In genomic region chr9:1536522-1537170, GRCh38 we compare ENCODE assay signal across 13 cellular contexts.
DNase-seq lines count a peak whose midpoint lies in the region; ATAC-seq and TF ChIP-seq lines count a peak whose summit lies in the region.
"Had no signal": no experiment of that assay in that cellular context is flagged by ENCODE, and none has a peak within 500 bp of the region (broad histone marks: within the 10 kb centered on the region; RNA-seq: fewer than 3 reads in every experiment).

No MANE protein-coding gene starts in this region.

- H3K27ac ChIP-seq in dorsolateral prefrontal cortex: no peak overlapping the region
- H3K27ac ChIP-seq: BLaER1, coronary artery had no signal

- no peak for TF ChIP-seq CTCF in dorsolateral prefrontal cortex (IDR thresholded peaks at IDR 0.05 in 54 of 56, conservative IDR thresholded peaks at IDR 0.05 in 2 of 56; ENCODE audit: low read depth in 1 of 56, partially characterized antibody in 56 of 56)

- no peak overlapping the region for H3K4me3 ChIP-seq in dorsolateral prefrontal cortex
- H3K4me3 ChIP-seq: BLaER1, coronary artery, K562 had no signal

- intact Hi-C loops in dorsolateral prefrontal cortex (cut with DNase I): no loop called here

- no peaks in the 10 kb centered on the region for H3K27me3 ChIP-seq in dorsolateral prefrontal cortex
- H3K27me3 ChIP-seq: BLaER1 had no signal

- ATAC-seq in GM18517 (IDR thresholded peaks at IDR 0.05; ENCODE audit: unreplicated experiment): peak; percentile 71
- ATAC-seq in GM19468 (IDR thresholded peaks at IDR 0.05; ENCODE audit: extremely low read depth, unreplicated experiment): peak; percentile 35
- peak; percentile 71 for ATAC-seq in HG02884 (IDR thresholded peaks at IDR 0.05; ENCODE audit: unreplicated experiment)
- peak; percentile 74 for ATAC-seq in HG03520 (IDR thresholded peaks at IDR 0.05; ENCODE audit: unreplicated experiment)
- no peak for ATAC-seq in HG02588 (IDR thresholded peaks at IDR 0.05; ENCODE audit: unreplicated experiment)
- ATAC-seq: K562 had no signal

- DNase-seq in T-helper 9 cell: no peak
- DNase-seq in dorsolateral prefrontal cortex: no peak
- no peak for DNase-seq in NCI-H526 treated with DMSO at 0.1 percent for 48 hours (lab: John Stamatoyannopoulos, UW)
- DNase-seq: amniotic stem cell, mammary epithelial cell had no signal
